ENCODE assay signal across 20 cellular contexts in genomic region chr7:22709857-22710256, GRCh38. TPM values are rescaled to one million over a fixed set of nuclear protein-coding genes. Genes with fewer than 3 reads are reported as not detected.
DNase-seq lines count a peak whose midpoint lies in the region; ATAC-seq, FAIRE-seq and TF ChIP-seq lines count a peak whose summit lies in the region.
"Had no signal": no experiment of that assay in that cellular context is flagged by ENCODE, and none has a peak within 500 bp of the region (broad histone marks: within the 10 kb centered on the region; RNA-seq: fewer than 3 reads in every experiment).

No MANE protein-coding gene starts in this region.

- TF ChIP-seq EP300 in H1 (IDR thresholded peaks at IDR 0.05; ENCODE audit: borderline replicate concordance in 1 of 2, low read depth in 2 of 2, low read length in 2 of 2), result no peak
- TF ChIP-seq EP300 in transverse colon (IDR thresholded peaks at IDR 0.05; ENCODE audit: low read depth), result no peak

- peak overlapping the region; percentile 68; the same call in 1 of the 2 replicates for H2AK5ac ChIP-seq in H1 (ENCODE audit: low read depth, low read length)

- no peak overlapping the region for H2AFZ ChIP-seq in H1 (ENCODE audit: low read length)

- peak overlapping the region; percentile 40 for H3K18ac ChIP-seq in H1 (ENCODE audit: extremely low read depth, low read length)

- TF ChIP-seq POLR2A in GM12891 (IDR thresholded peaks at IDR 0.05; ENCODE audit: low read depth, low read length), result no peak
- no peak for TF ChIP-seq POLR2A in H1 (IDR thresholded peaks at IDR 0.05; ENCODE audit: control extremely low read depth in 1 of 2, low read depth in 2 of 2, low read length in 2 of 2)
- no peak for TF ChIP-seq POLR2A in transverse colon (IDR thresholded peaks at IDR 0.05)

- TF ChIP-seq CTCF in H1 (IDR thresholded peaks at IDR 0.05; ENCODE audit: control extremely low read depth in 1 of 3, insufficient read depth in 1 of 3, low read depth in 1 of 3, low read length in 3 of 3) (no peak), WERI-Rb-1 (IDR thresholded peaks at IDR 0.05; ENCODE audit: low read depth, low read length) (no peak), transverse colon (IDR thresholded peaks at IDR 0.05) (no peak)
- TF ChIP-seq CTCF in CD8-positive, alpha-beta T cell (IDR thresholded peaks at IDR 0.05), result no peak

- H3K79me1 ChIP-seq in H1 (ENCODE audit: low read depth, low read length), result no peaks in the 10 kb centered on the region

- no peaks in the 10 kb centered on the region for H3K23me2 ChIP-seq in H1 (ENCODE audit: low read depth, low read length)

- H3K27ac Mint-ChIP-seq in IgD-negative memory B cell (peak overlapping the region; percentile 32 to 91 (median 43)), naive B cell (peak overlapping the region in 4 of 6 donors; percentile 78 to 95 (median 94))
- H3K27ac Mint-ChIP-seq in CD8-positive, alpha-beta T cell, result no peak overlapping the region

- peak overlapping the region; percentile 42 for H3K4ac ChIP-seq in H1 (replicated peaks; ENCODE audit: insufficient read length, low read depth, low read length)

- peak overlapping the region; percentile 63 for H2BK120ac ChIP-seq in H1 (replicated peaks; ENCODE audit: low read depth, low read length)

- CTCF ChIA-PET in H1 (lab: Charles Lee; ENCODE audit: partially characterized antibody), result interaction anchor here (1.0 to 4.3 kb wide), 7 partner anchors 16 to 149 kb away, joined by 3 to 36 read pairs (median 5); partner anchors contain the start of gene IL6
- CTCF ChIA-PET in CD8-positive, alpha-beta T cell (lab: Charles Lee), result interaction anchor here (1.0 kb wide), 1 partner anchor 17 kb away, joined by 3 read pairs; the partner anchor contains the start of gene IL6

- H3K4me3 ChIP-seq in H1 (ENCODE audit: extremely low read depth in 1 of 4, insufficient read depth in 2 of 4, low read depth in 3 of 4, low read length in 4 of 4), result no peak overlapping the region
- no peak overlapping the region for H3K4me3 ChIP-seq in WERI-Rb-1 (ENCODE audit: low read depth, low read length)
- H3K4me3 ChIP-seq in CD8-positive, alpha-beta T cell (ENCODE audit: low read depth, low read length), result no peak overlapping the region
- no peak overlapping the region for H3K4me3 ChIP-seq in transverse colon
- H3K4me3 ChIP-seq: A549, MG63, SJCRH30 had no signal

- TF ChIP-seq RAD21 in H1 (IDR thresholded peaks at IDR 0.05 in 1 of 2, conservative IDR thresholded peaks at IDR 0.05 in 1 of 2; ENCODE audit: low read depth in 2 of 2, low read length in 2 of 2), result no peak

- H3K27me3 ChIP-seq in H1 (replicated peaks in 1 of 4; ENCODE audit: control insufficient read depth in 3 of 4, extremely low read depth in 1 of 4, insufficient read depth in 3 of 4, low read length in 3 of 4), result no peaks in the 10 kb centered on the region
- H3K27me3 ChIP-seq in WERI-Rb-1 (ENCODE audit: insufficient read depth, low read depth, severe bottlenecking), result no peaks in the 10 kb centered on the region
- no peaks in the 10 kb centered on the region for H3K27me3 ChIP-seq in CD8-positive, alpha-beta T cell (ENCODE audit: insufficient read depth, low read length)
- no peaks in the 10 kb centered on the region for H3K27me3 ChIP-seq in transverse colon
- H3K27me3 ChIP-seq: MG63 had no signal

- H4K8ac ChIP-seq in H1 (ENCODE audit: extremely low read depth, insufficient read depth, low read length), result no peak overlapping the region

- DNase-seq in GM12891 (ENCODE audit: insufficient read length, low spot score) (no peak), H1 (ENCODE audit: low read depth in 1 of 2, low spot score in 2 of 2) (no peak), naive B cell (no peak), WERI-Rb-1 (no peak), transverse colon (no peak), HTR-8/SVneo (ENCODE audit: insufficient read length, low spot score) (no peak)
- no peak for DNase-seq in CD8-positive, alpha-beta T cell
- DNase-seq: H7, MG63, NCI-H1105 treated with DMSO at 0.1 percent for 48 hours, NCI-H187, NCI-H2171, NCI-H446 treated with DMSO at 0.1 percent for 48 hours, NCI-H82, SJCRH30 had no signal

- H4K91ac ChIP-seq in H1 (replicated peaks; ENCODE audit: insufficient read length, low read length), result peak overlapping the region; percentile 57

- H3K79me2 ChIP-seq in H1 (ENCODE audit: control insufficient read depth in 1 of 2, insufficient read depth in 2 of 2, low read length in 2 of 2), result no peaks in the 10 kb centered on the region

- no peak for FAIRE-seq in GM12891 (lab: Jason Lieb, UNC)
- no peak for FAIRE-seq in H1 (lab: Jason Lieb, UNC)
- FAIRE-seq in HTR-8/SVneo (lab: Jason Lieb, UNC), result no peak
- FAIRE-seq: A549, G401.6 had no signal

- H3K4me1 ChIP-seq in H1 (replicated peaks in 1 of 4; ENCODE audit: control insufficient read depth in 3 of 4, insufficient read depth in 4 of 4, low read length in 3 of 4) (peaks cover 4 to 9% (median 5%) of the 10 kb centered on the region in 4 experiments; a peak in 6 of 7 replicates), transverse colon (no peaks in the 10 kb centered on the region)
- no peaks in the 10 kb centered on the region for H3K4me1 ChIP-seq in CD8-positive, alpha-beta T cell (ENCODE audit: insufficient read depth, low read length)
- H3K4me1 ChIP-seq: A549, SJCRH30 had no signal

- no peaks in the 10 kb centered on the region for H3K9me3 ChIP-seq in H1 (ENCODE audit: insufficient read depth in 2 of 2, low read depth in 1 of 2, low read length in 1 of 2)
- H3K9me3 ChIP-seq in WERI-Rb-1 (ENCODE audit: severe bottlenecking), result no peaks in the 10 kb centered on the region
- no peaks in the 10 kb centered on the region for H3K9me3 ChIP-seq in CD8-positive, alpha-beta T cell (ENCODE audit: low read length)
- no peaks in the 10 kb centered on the region for H3K9me3 ChIP-seq in transverse colon
- H3K9me3 ChIP-seq: A549, MG63, SJCRH30 had no signal

- H2BK12ac ChIP-seq in H1 (ENCODE audit: low read depth, low read length), result peak overlapping the region; percentile 77

- H3K4me1 Mint-ChIP-seq in IgD-negative memory B cell (peaks cover 8 to 28% (median 23%) of the 10 kb centered on the region in 3 donors), naive B cell (peaks cover 23 to 37% (median 37%) of the 10 kb centered on the region in 3 donors)
- H3K4me1 Mint-ChIP-seq in CD8-positive, alpha-beta T cell (ENCODE audit: low read depth), result no peaks in the 10 kb centered on the region
- H3K4me1 Mint-ChIP-seq: CD14-positive monocyte had no signal

- ATAC-seq in naive B cell (ENCODE audit: low read depth in 2 of 2), result peak; percentile 38 to 65
- ATAC-seq in CD8-positive, alpha-beta T cell, result no peak
- ATAC-seq: A549 had no signal

- H2BK5ac ChIP-seq in H1 (ENCODE audit: low read depth, low read length), result peak overlapping the region; percentile 98

- in situ Hi-C loops in transverse colon (cut with MboI; ENCODE audit: low pct_ligation_motif_present in 1 of 4, low pct_unique_long_range_greater_than_20kb in 1 of 4, low sequenced_read_pairs in 3 of 4), result no loop called here

- H3K56ac ChIP-seq in H1 (replicated peaks; ENCODE audit: insufficient read length, low read depth, low read length), result no peak overlapping the region

- H3K23ac ChIP-seq in H1 (ENCODE audit: insufficient read length), result no peak overlapping the region

- no peaks in the 10 kb centered on the region for H4K20me1 ChIP-seq in H1 (replicated peaks in 1 of 2; ENCODE audit: control insufficient read depth in 1 of 2, insufficient read depth in 2 of 2, low read length in 2 of 2)

- H3K36me3 ChIP-seq in H1 (ENCODE audit: control insufficient read depth in 2 of 4, insufficient read depth in 4 of 4, low read length in 3 of 4), result no peaks in the 10 kb centered on the region
- no peaks in the 10 kb centered on the region for H3K36me3 ChIP-seq in WERI-Rb-1
- H3K36me3 ChIP-seq in CD8-positive, alpha-beta T cell (ENCODE audit: insufficient read depth, low read length), result no peaks in the 10 kb centered on the region
- H3K36me3 ChIP-seq in transverse colon, result no peaks in the 10 kb centered on the region
- H3K36me3 ChIP-seq: MG63, SJCRH30 had no signal

- peak overlapping the region; percentile 84; the same call in 1 of the 2 replicates for H2BK20ac ChIP-seq in H1 (ENCODE audit: low read length)

- no peak overlapping the region for H4K5ac ChIP-seq in H1 (ENCODE audit: insufficient read length, low read depth, low read length)

- H3K9me3 Mint-ChIP-seq in IgD-negative memory B cell (no peaks in the 10 kb centered on the region), naive B cell (peaks cover 0 to 3% (median 0%) of the 10 kb centered on the region in 7 donors)
- H3K9me3 Mint-ChIP-seq in CD8-positive, alpha-beta T cell, result no peaks in the 10 kb centered on the region
- H3K9me3 Mint-ChIP-seq: CD14-positive monocyte had no signal

- peak overlapping the region in 3 of 4 donors; percentile 6 to 63 (median 7) for H3K4me3 Mint-ChIP-seq in IgD-negative memory B cell
- peak overlapping the region in 6 of 8 donors; percentile 16 to 81 (median 51) for H3K4me3 Mint-ChIP-seq in naive B cell
- H3K4me3 Mint-ChIP-seq in CD8-positive, alpha-beta T cell, result no peak overlapping the region
- H3K4me3 Mint-ChIP-seq: CD14-positive monocyte had no signal

- no peak overlapping the region for H3K14ac ChIP-seq in H1 (ENCODE audit: insufficient read length)

- H3K27me3 Mint-ChIP-seq in IgD-negative memory B cell, result no peaks in the 10 kb centered on the region
- no peaks in the 10 kb centered on the region for H3K27me3 Mint-ChIP-seq in naive B cell
- peaks cover 5% of the 10 kb centered on the region for H3K27me3 Mint-ChIP-seq in CD8-positive, alpha-beta T cell (ENCODE audit: low read depth)

- no peak overlapping the region for H3K9ac ChIP-seq in H1 (replicated peaks in 1 of 4; ENCODE audit: extremely low read depth in 1 of 4, low read depth in 3 of 4, low read length in 3 of 4)
- H3K9ac ChIP-seq: KMS-11 had no signal

- no peaks in the 10 kb centered on the region for H3K36me3 Mint-ChIP-seq in IgD-negative memory B cell
- H3K36me3 Mint-ChIP-seq in naive B cell, result no peaks in the 10 kb centered on the region
- no peaks in the 10 kb centered on the region for H3K36me3 Mint-ChIP-seq in CD8-positive, alpha-beta T cell
- H3K36me3 Mint-ChIP-seq: CD14-positive monocyte had no signal

- intact Hi-C loops in CD8-positive, alpha-beta T cell (cut with DNase I, micrococcal nuclease), result no loop called here
- intact Hi-C loops in transverse colon (cut with DNase I; ENCODE audit: low total_unique reads), result no loop called here

- POLR2A ChIA-PET in H1 (lab: Charles Lee; ENCODE audit: partially characterized antibody), result interaction anchor here (1.1 to 3.4 kb wide), 7 partner anchors 9 to 148 kb away, joined by 3 to 10 read pairs (median 4); partner anchors contain the start of gene IL6
- POLR2A ChIA-PET in CD8-positive, alpha-beta T cell (lab: Charles Lee), result no interaction called here

- 84% methylated on average over 4 of the region's 4 CpGs; no CpG with 5 or more reads in 1 of the 2 experiments for WGBS in H1 (ENCODE audit: extremely low coverage in 1 of 2, insufficient coverage in 1 of 2, insufficient read length in 1 of 2, insufficient replicate concordance in 2 of 2, low coverage in 1 of 2, low lambda C conversion rate in 2 of 2, missing lambda C conversion rate in 1 of 2), 2 experiments
- 82 to 88% methylated on average over 4 of the region's 4 CpGs for WGBS in transverse colon (ENCODE audit: low coverage in 1 of 2), 2 donors

- H3K27ac ChIP-seq in H1 (ENCODE audit: low read depth, low read length) (peak overlapping the region; percentile 62; the same call in 1 of the 2 replicates), WERI-Rb-1 (no peak overlapping the region), transverse colon (no peak overlapping the region)
- H3K27ac ChIP-seq in CD8-positive, alpha-beta T cell (ENCODE audit: low read depth, low read length), result no peak overlapping the region
- H3K27ac ChIP-seq: A549, KMS-11, SJCRH30 had no signal

- H2BK15ac ChIP-seq in H1 (ENCODE audit: low read length), result no peak overlapping the region

- H3K4me2 ChIP-seq in H1 (ENCODE audit: insufficient read depth in 1 of 2, low read depth in 2 of 2, low read length in 2 of 2), result 0 out of 4 replicates have a peak overlapping the region, but pooled peaks of 1 of the 2 experiments have one; percentile 21
- H3K4me2 ChIP-seq: A549, KMS-11 had no signal

RNA-seq across cellular contexts. Expression of gene IL6, which starts 17.1 kb away (rescaled TPM):
- 0.69 TPM for polyA plus RNA-seq in GM12891 (2012; ENCODE audit: low read depth, missing spikeins)
- polyA plus RNA-seq in IgD-negative memory B cell, result 3.8 TPM
- total RNA-seq in H1 (2021; fragmentation: NEBNext Ultra II Directional; extraction: Animal tissue kit (Norgen Biotek cat#: 25700)), result 0.41 and 0.73 TPM in 2 replicates
- polyA plus RNA-seq in H1 (2011; rRNA removed), result 0.12 and 0.27 TPM in 2 replicates
- 0.14 TPM for polyA plus RNA-seq in H1 (2011; cell fraction: cytosol; rRNA removed)
- 1.0 TPM for polyA plus RNA-seq in H1 (2011; cell fraction: nucleus; rRNA removed)
- 0.27 to 0.76 TPM (median 0.29 TPM) in 3 of 4 replicates, not detected in the other for polyA plus RNA-seq in H1 (2012, experiment 1 of 2)
- 0.22 TPM for polyA plus RNA-seq in H1 (2012, experiment 2 of 2)
- polyA plus RNA-seq in H1 (2013, experiment 1 of 2), result 0.85 TPM
- polyA plus RNA-seq in H1 (2013, experiment 2 of 2), result 0.87 TPM
- polyA minus RNA-seq in H1 (2011; rRNA and poly(A)+ RNA removed), result 0.35 TPM in 1 of 2 replicates, not detected in the other
- not detected for polyA minus RNA-seq in H1 (2011; cell fraction: cytosol; rRNA and poly(A)+ RNA removed)
- not detected for polyA minus RNA-seq in H1 (2011; cell fraction: nucleus; rRNA and poly(A)+ RNA removed)
- 10 to 100 TPM in 3 of 6 donors, 1 to 10 TPM in 3; 6.1 to 35.9 (median 9.4) TPM for polyA plus RNA-seq in naive B cell (ENCODE audit: low read depth in 6 of 6)
- total RNA-seq in CD8-positive, alpha-beta T cell, result under 1 TPM in 1 of 2 experiments, not detected in 1; 0.84 TPM
- total RNA-seq in transverse colon, result 10 to 100 TPM in 1 of 4 donors, 1 to 10 TPM in 1, under 1 TPM in 1, not detected in 1; 0.82 to 10.8 (median 1.9) TPM
- total RNA-seq: SJCRH30 had no signal
